8 cellular contexts compared by ENCODE assay signal in genomic region chr3:197654997-197655328, GRCh38.
DNase-seq lines count a peak whose midpoint lies in the region; ATAC-seq, FAIRE-seq and TF ChIP-seq lines count a peak whose summit lies in the region.
"Not testable (repeated sequence)": the region's sequence is repeated elsewhere in the genome, so short reads cannot be mapped to it uniquely, and the experiment has no call there.

No MANE protein-coding gene starts in this region.

- intact Hi-C loops in A673 (cut with micrococcal nuclease; ENCODE audit: unreplicated experiment); pancreas (cut with DNase I): not testable (repeated sequence)

- peak overlapping the region; percentile 27 for H3K4me3 ChIP-seq in A673 (ENCODE audit: low read depth, low read length, poor library complexity, severe bottlenecking)
- not testable (repeated sequence) for H3K4me3 ChIP-seq in pancreas

- not testable (repeated sequence) for H3K9me3 ChIP-seq in A673 (ENCODE audit: low read depth, low read length, poor library complexity, severe bottlenecking); T-helper 17 cell (ENCODE audit: control insufficient read depth, low read length, poor library complexity, severe bottlenecking); pancreas

- not testable (repeated sequence) for H3K4me3 Mint-ChIP-seq in T-helper 17 cell; effector memory CD8-positive, alpha-beta T cell

- H3K27me3 ChIP-seq in A673 (replicated peaks; ENCODE audit: insufficient read depth, low read depth, low read length, poor library complexity); pancreas: not testable (repeated sequence)

- not testable (repeated sequence) for H3K4me1 Mint-ChIP-seq in T-helper 17 cell; effector memory CD8-positive, alpha-beta T cell (ENCODE audit: low read depth in 2 of 2)

- not testable (repeated sequence) for H3K27ac ChIP-seq in A673 (ENCODE audit: low read depth, low read length, poor library complexity, severe bottlenecking); pancreas

- not testable (repeated sequence) for H3K9me3 Mint-ChIP-seq in effector memory CD8-positive, alpha-beta T cell

- CTCF ChIA-PET in A673 (lab: Charles Lee): not testable (repeated sequence)

- H3K27ac Mint-ChIP-seq in T-helper 17 cell; effector memory CD8-positive, alpha-beta T cell: not testable (repeated sequence)

- not testable (repeated sequence) for H3K27me3 Mint-ChIP-seq in T-helper 17 cell; effector memory CD8-positive, alpha-beta T cell

- POLR2A ChIA-PET in A673 (lab: Charles Lee; ENCODE audit: low non-redundant PET): not testable (repeated sequence)

- TF ChIP-seq CTCF in A673 (conservative IDR thresholded peaks at IDR 0.05; ENCODE audit: low read depth, low read length); pancreas (IDR thresholded peaks at IDR 0.05): not testable (repeated sequence)

- not testable (repeated sequence) for BruUV-seq in A673 (replicated peaks; lab: Mats Ljungman, UMichigan)

- H3K36me3 Mint-ChIP-seq in T-helper 17 cell (ENCODE audit: low read depth); effector memory CD8-positive, alpha-beta T cell (ENCODE audit: insufficient read depth): not testable (repeated sequence)

- H3K36me3 ChIP-seq in A673 (ENCODE audit: insufficient read depth, low read length, poor library complexity, severe bottlenecking); pancreas: not testable (repeated sequence)

- ATAC-seq in GM18907 (IDR thresholded peaks at IDR 0.05; ENCODE audit: unreplicated experiment) (peak; percentile 28), GM21367 (IDR thresholded peaks at IDR 0.05; ENCODE audit: unreplicated experiment) (peak; percentile 7), HG02623 (IDR thresholded peaks at IDR 0.05; ENCODE audit: unreplicated experiment) (peak; percentile 26), HG03159 (IDR thresholded peaks at IDR 0.05; ENCODE audit: unreplicated experiment) (peak; percentile 29), T-helper 17 cell (peak; percentile 60), pancreas (peak; percentile 58 to 73 (median 68))
- ATAC-seq in effector memory CD8-positive, alpha-beta T cell (replicated peaks): peak; percentile 48

- DNase-seq in A673 (ENCODE audit: low spot score); T-helper 17 cell; effector memory CD8-positive, alpha-beta T cell; pancreas: not testable (repeated sequence)

- WGBS in pancreas, 2 donors: 0% methylated on average over 7 of the region's 22 CpGs; no CpG with 5 or more reads in 1 of the 2 donors

- not testable (repeated sequence) for H3K4me1 ChIP-seq in A673 (ENCODE audit: insufficient read depth, low read length, poor library complexity, severe bottlenecking); pancreas

- FAIRE-seq in pancreas (lab: Jason Lieb, UNC): not testable (repeated sequence)

Comparison
In these comparisons a context has a peak if more than half of its experiments do, and no peak if none do; other contexts are left out.
1. ATAC-seq: peak in every context shown above with its lines; median percentile 68 in pancreas; 60 in T-helper 17 cell; 48 in effector memory CD8-positive, alpha-beta T cell; 29 in HG03159; 28 in GM18907; 26 in HG02623; 7 in GM21367.